ENCODE assay signal across 27 cellular contexts in the genomic region with DNA sequence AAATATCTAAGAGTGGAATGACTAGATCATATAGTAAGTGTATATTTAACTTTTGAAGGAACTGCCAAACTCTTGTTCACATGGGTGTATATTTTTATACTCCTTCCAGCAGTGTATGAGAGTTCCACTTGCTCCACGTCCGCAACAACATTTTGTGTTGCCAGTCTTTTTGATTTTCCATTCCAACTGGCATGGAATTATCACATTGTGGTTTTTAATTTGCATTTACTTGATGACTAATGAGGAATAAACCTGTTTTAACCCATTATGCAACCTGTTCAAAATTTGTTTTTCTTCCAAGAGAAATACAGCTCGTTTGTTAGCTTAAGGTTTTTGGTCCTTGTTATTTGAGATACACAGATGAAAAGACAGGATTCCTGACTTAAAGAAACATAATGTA.
"Had no signal": no experiment of that assay in that cellular context is flagged by ENCODE, and none has a peak within 500 bp of the region (broad histone marks: within the 10 kb centered on the region; RNA-seq: fewer than 3 reads in every experiment).

No MANE protein-coding gene starts in this region.

- H3K27ac ChIP-seq: left ventricle myocardium inferior, ovary, skin epidermis, stomach, suprapubic skin, thoracic aorta, tibial artery, upper lobe of right lung had no signal

- FAIRE-seq: urothelium cell line had no signal

- DNase-seq: hypothalamus; immature natural killer cell; islet precursor cell; left ventricle myocardium inferior; midbrain; mucosa of descending colon; naive thymus-derived CD4-positive, alpha-beta T cell; ovary; retina; right cardiac atrium; stimulated activated CD4-positive, alpha-beta T cell treated with anti-CD3 and anti-CD28 coated beads, Interleukin-12 subunit alpha, Interleukin-12 subunit beta, amount 100 ng/mL, for 4 hours; stimulated activated CD4-positive, alpha-beta T cell treated with anti-CD3 and anti-CD28 coated beads, Interleukin-15, amount 100 ng/mL, for 24 hours; stimulated activated CD4-positive, alpha-beta T cell treated with anti-CD3 and anti-CD28 coated beads, Interleukin-2, amount 100 ng/mL, for 24 hours; stimulated activated CD4-positive, alpha-beta T cell treated with anti-CD3 and anti-CD28 coated beads, Interleukin-4, amount 100 ng/mL, for 1 hour; stimulated activated naive B cell treated with anti-CD40 and anti-IgM and Interleukin-4, amounts not matched to agents 10 μg/mL and 1 μg/mL and 100 μg/mL, for 72 hours; stimulated activated naive CD8-positive, alpha-beta T cell treated with anti-CD3 and anti-CD28 coated beads, Interleukin-15, Interleukin-2, amounts not matched to agents 100 U/mL and 50 U/mL, for 24 hours; stomach; tibial artery; trophoblast cell; upper lobe of right lung had no signal

- H3K27me3 ChIP-seq: ovary, stomach, suprapubic skin, upper lobe of right lung had no signal

- ATAC-seq: mucosa of descending colon; naive thymus-derived CD4-positive, alpha-beta T cell; natural killer cell treated with Interleukin-12 subunit alpha and Interleukin-12 subunit beta and Interleukin-15 and Interleukin-18, amount 100 ng/mL, for 72 hours; right cardiac atrium; sciatic nerve; stimulated activated naive B cell treated with anti-CD40 and anti-IgM and Interleukin-4, amounts not matched to agents 10 μg/mL and 1 μg/mL and 100 μg/mL, for 72 hours; stimulated activated naive CD8-positive, alpha-beta T cell treated with anti-CD3 and anti-CD28 coated beads, Interleukin-15, Interleukin-2, amounts not matched to agents 100 U/mL and 50 U/mL, for 24 hours; upper lobe of right lung had no signal

- H3K4me3 ChIP-seq: left ventricle myocardium inferior, lung, mucosa of descending colon, ovary, skin epidermis, stomach, suprapubic skin, thoracic aorta, tibial artery, upper lobe of right lung had no signal

- H3K4me1 ChIP-seq: left ventricle myocardium inferior, stomach, upper lobe of right lung had no signal

- H3K9me3 ChIP-seq: left ventricle myocardium inferior, mucosa of descending colon, ovary, stomach, suprapubic skin, thoracic aorta, tibial artery, upper lobe of right lung had no signal

- H3K36me3 ChIP-seq: left ventricle myocardium inferior, ovary, stomach, suprapubic skin, thoracic aorta, tibial artery, upper lobe of right lung had no signal
